Comparison of ENCODE assay signal across 8 cellular contexts in genomic region chr17:27466748-27467375, GRCh38. TPM values are rescaled to one million over a fixed set of nuclear protein-coding genes. Genes with fewer than 3 reads are reported as not detected.
DNase-seq lines count a peak whose midpoint lies in the region; ATAC-seq and TF ChIP-seq lines count a peak whose summit lies in the region.

No MANE protein-coding gene starts in this region.

- no peak overlapping the region for H3K27ac ChIP-seq in mammary epithelial cell (ENCODE audit: insufficient read depth, low read depth, low read length)

- peaks cover 55% of the 10 kb centered on the region for H3K4me1 Mint-ChIP-seq in CD14-positive monocyte
- H3K4me1 Mint-ChIP-seq in activated T-helper 17 cell treated with anti-CD3 and anti-CD28 coated beads, Interleukin-2, amount 50 U/mL, for 72 hours, result peaks cover 62% of the 10 kb centered on the region

- CTCF ChIA-PET in mammary epithelial cell (lab: Charles Lee; ENCODE audit: low non-redundant PET), result no interaction called here

- peaks cover 2% of the 10 kb centered on the region for H3K27me3 ChIP-seq in mammary epithelial cell (ENCODE audit: insufficient read depth, low read length)

- no peaks in the 10 kb centered on the region for H3K9me3 ChIP-seq in mammary epithelial cell (replicated peaks; ENCODE audit: insufficient read depth, low read length)

- peak; percentile 60 for ATAC-seq in GM19467 (IDR thresholded peaks at IDR 0.05; ENCODE audit: unreplicated experiment)
- ATAC-seq in HG03565 (IDR thresholded peaks at IDR 0.05; ENCODE audit: unreplicated experiment), result peak; percentile 58
- peak; percentile 84 for ATAC-seq in activated T-helper 17 cell treated with anti-CD3 and anti-CD28 coated beads, Interleukin-2, amount 50 U/mL, for 72 hours (replicated peaks)

- peak overlapping the region; percentile 85 to 95 (median 91) for H3K27ac Mint-ChIP-seq in CD14-positive monocyte
- H3K27ac Mint-ChIP-seq in activated T-helper 17 cell treated with anti-CD3 and anti-CD28 coated beads, Interleukin-2, amount 50 U/mL, for 72 hours, result peak overlapping the region; percentile 94

- in situ Hi-C loops in mammary epithelial cell (cut with MboI; ENCODE audit: low sequenced_read_pairs in 2 of 2), result no loop called here

- H3K36me3 Mint-ChIP-seq in CD14-positive monocyte, result peaks cover 11 to 19% of the 10 kb centered on the region in 2 donors
- H3K36me3 Mint-ChIP-seq in activated T-helper 17 cell treated with anti-CD3 and anti-CD28 coated beads, Interleukin-2, amount 50 U/mL, for 72 hours (ENCODE audit: low read depth), result peaks cover 11% of the 10 kb centered on the region

- 91% methylated on average over 12 of the region's 13 CpGs for WGBS in mammary epithelial cell (ENCODE audit: low coverage, missing lambda C conversion rate)

- H3K9me3 Mint-ChIP-seq in CD14-positive monocyte, result peaks cover 0 to 1% (median 0%) of the 10 kb centered on the region in 7 donors
- H3K9me3 Mint-ChIP-seq in activated T-helper 17 cell treated with anti-CD3 and anti-CD28 coated beads, Interleukin-2, amount 50 U/mL, for 72 hours, result no peaks in the 10 kb centered on the region

- no TSS peak for BruUV-seq in mammary epithelial cell (replicated peaks; lab: Mats Ljungman, UMichigan)

- intact Hi-C loops in CD14-positive monocyte (cut with micrococcal nuclease), result no loop called here
- intact Hi-C loops in mammary epithelial cell (cut with micrococcal nuclease), result no loop called here

- H3K4me1 ChIP-seq in mammary epithelial cell (ENCODE audit: insufficient read depth, low read length), result peaks cover 7% of the 10 kb centered on the region

- H3K4me2 ChIP-seq in mammary epithelial cell (ENCODE audit: insufficient read depth, low read depth, low read length), result no peak overlapping the region

- no peak overlapping the region for H3K9ac ChIP-seq in mammary epithelial cell (ENCODE audit: insufficient read depth, low read length)

- H4K20me1 ChIP-seq in mammary epithelial cell (ENCODE audit: insufficient read depth, low read length), result no peaks in the 10 kb centered on the region

- peaks cover 0 to 2% (median 0%) of the 10 kb centered on the region in 3 donors for H3K27me3 Mint-ChIP-seq in CD14-positive monocyte (ENCODE audit: low read depth in 3 of 3)
- no peaks in the 10 kb centered on the region for H3K27me3 Mint-ChIP-seq in activated T-helper 17 cell treated with anti-CD3 and anti-CD28 coated beads, Interleukin-2, amount 50 U/mL, for 72 hours

- no peak overlapping the region for H2AFZ ChIP-seq in mammary epithelial cell (ENCODE audit: low read depth, low read length)

- peak overlapping the region; percentile 64 to 80 for H3K4me3 Mint-ChIP-seq in CD14-positive monocyte
- peak overlapping the region; percentile 84 for H3K4me3 Mint-ChIP-seq in activated T-helper 17 cell treated with anti-CD3 and anti-CD28 coated beads, Interleukin-2, amount 50 U/mL, for 72 hours

- dilution Hi-C loops in mammary epithelial cell (cut with HindIII; ENCODE audit: low sequenced_read_pairs), result loop anchor here (5.0 kb wide), 1 partner anchor 60 kb away; no protein-coding TSS in a partner anchor

- H3K4me3 ChIP-seq in mammary epithelial cell (replicated peaks in 1 of 3; ENCODE audit: insufficient read depth in 1 of 3, low read depth in 2 of 3, low read length in 3 of 3), result no peak overlapping the region

- no peaks in the 10 kb centered on the region for H3K36me3 ChIP-seq in mammary epithelial cell (ENCODE audit: insufficient read depth, low read length)

- TF ChIP-seq CTCF in CD14-positive monocyte (IDR thresholded peaks at IDR 0.05) (no peak), mammary epithelial cell (conservative IDR thresholded peaks at IDR 0.05 in 1 of 2, IDR thresholded peaks at IDR 0.05 in 1 of 2; ENCODE audit: extremely low read depth in 1 of 2, insufficient read depth in 1 of 2, low read depth in 1 of 2, low read length in 2 of 2) (no peak)

- no peaks in the 10 kb centered on the region for H3K79me2 ChIP-seq in mammary epithelial cell (ENCODE audit: insufficient read depth, low read length)

- DNase-seq in CD14-positive monocyte (ENCODE audit: low spot score), result peak; percentile 74
- peak; percentile 68 to 81 (median 80) for DNase-seq in stimulated activated CD4-positive, alpha-beta T cell treated with anti-CD3 and anti-CD28 coated beads, Interleukin-12 subunit alpha, Interleukin-12 subunit beta, amount 100 ng/mL, for 48 hours (ENCODE audit: low read depth in 2 of 3, low spot score in 1 of 3)
- no peak for DNase-seq in NCI-H82 treated with DMSO at 0.1 percent for 48 hours (lab: John Stamatoyannopoulos, UW; ENCODE audit: unreplicated experiment)
- DNase-seq in mammary epithelial cell, result no peak
- DNase-seq in superior temporal gyrus (ENCODE audit: extremely low spot score), result no peak

RNA-seq across cellular contexts. Expression of gene KSR1, which starts 10.6 kb away (rescaled TPM):
- polyA plus RNA-seq in CD14-positive monocyte, result 1 to 10 TPM; 1.2 to 4.2 TPM
- 10 to 100 TPM; 46.1 to 52.6 TPM for total RNA-seq in activated T-helper 17 cell treated with anti-CD3 and anti-CD28 coated beads, Interleukin-2, amount 50 U/mL, for 72 hours
- total RNA-seq in mammary epithelial cell, result 1 to 10 TPM; 1.6 to 1.7 TPM
- 0.78 TPM for polyA plus RNA-seq in mammary epithelial cell
- polyA minus RNA-seq in mammary epithelial cell, result 6.8 TPM

Comparison
In these comparisons a context has a peak if more than half of its experiments do, and no peak if none do; other contexts are left out.
1. DNase-seq: peak in CD14-positive monocyte (single experiment) and stimulated activated CD4-positive, alpha-beta T cell treated with anti-CD3 and anti-CD28 coated beads, Interleukin-12 subunit alpha, Interleukin-12 subunit beta, amount 100 ng/mL, for 48 hours (3 of 3); none in NCI-H82 treated with DMSO at 0.1 percent for 48 hours (single experiment), mammary epithelial cell (single experiment) and superior temporal gyrus (single experiment).
2. RNA of gene KSR1, which starts 10.6 kb away (total RNA-seq): 46.1 to 52.6 TPM in activated T-helper 17 cell treated with anti-CD3 and anti-CD28 coated beads, Interleukin-2, amount 50 U/mL, for 72 hours; 1.6 to 1.7 TPM in mammary epithelial cell; every median in the first group is over 10 times any median in the second.
3. Peak in every context shown above with its lines, with median percentiles within 50 percentile points of each other: ATAC-seq.